In the genomic region with DNA sequence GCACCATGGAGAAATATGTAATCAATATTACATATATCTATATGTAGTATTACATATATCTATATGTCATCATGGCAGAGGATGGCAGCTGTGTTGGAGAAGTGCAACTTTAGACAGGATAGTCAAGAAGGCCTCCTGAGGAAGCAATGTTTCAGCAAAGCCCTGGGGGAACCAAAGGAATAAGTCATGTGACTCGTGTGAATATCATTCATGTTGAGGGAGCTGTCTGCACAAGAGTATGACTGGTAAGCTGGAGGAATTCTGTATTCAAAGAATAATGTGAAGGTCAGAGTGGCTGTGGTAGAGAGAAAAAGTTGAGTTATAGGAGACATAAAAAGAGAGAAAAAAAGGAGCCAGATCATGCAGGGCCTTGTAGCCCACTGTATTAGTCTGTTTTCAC, we compare ENCODE assay signal across 19 cellular contexts.
DNase-seq lines count a peak whose midpoint lies in the region; ATAC-seq, FAIRE-seq and TF ChIP-seq lines count a peak whose summit lies in the region.
"Had no signal": no experiment of that assay in that cellular context is flagged by ENCODE, and none has a peak within 500 bp of the region (broad histone marks: within the 10 kb centered on the region; RNA-seq: fewer than 3 reads in every experiment).

No MANE protein-coding gene starts in this region.

- FAIRE-seq in K562 (lab: Jason Lieb, UNC), result no peak
- FAIRE-seq: A204.1, GM12892 had no signal

- intact Hi-C loops in K562 (cut with micrococcal nuclease), result no loop called here

- TF ChIP-seq EP300 in K562 (IDR thresholded peaks at IDR 0.05; ENCODE audit: low read length), result no peak

- no peak overlapping the region for H3K4me2 ChIP-seq in K562 (ENCODE audit: insufficient read depth, low read length)
- H3K4me2 ChIP-seq: GM23338 had no signal

- CTCF ChIA-PET in K562 (lab: Yijun Ruan, JAX; ENCODE audit: low intra/inter-chr PET ratio), result no interaction called here

- TF ChIP-seq POLR2A in K562 (conservative IDR thresholded peaks at IDR 0.05), result no peak

- no peaks in the 10 kb centered on the region for H3K4me1 ChIP-seq in K562 (replicated peaks in 1 of 2; ENCODE audit: control insufficient read depth in 2 of 2, insufficient read depth in 2 of 2, low read length in 2 of 2)
- H3K4me1 ChIP-seq: BE2C, Peyer's patch had no signal

- TF ChIP-seq CTCF in K562 (IDR thresholded peaks at IDR 0.05 in 2 of 3, conservative IDR thresholded peaks at IDR 0.05 in 1 of 3; ENCODE audit: insufficient read depth in 2 of 3, low read depth in 1 of 3, low read length in 3 of 3) (no peak), fibroblast of mammary gland (conservative IDR thresholded peaks at IDR 0.05; ENCODE audit: control insufficient read depth, insufficient read depth, low read depth, low read length) (no peak)

- POLR2A ChIA-PET in K562 (lab: Yijun Ruan, JAX), result no interaction called here

- H3K9me1 ChIP-seq in K562 (ENCODE audit: control insufficient read depth, insufficient read depth, low read length), result no peaks in the 10 kb centered on the region

- no peaks in the 10 kb centered on the region for H3K9me3 ChIP-seq in K562 (replicated peaks; ENCODE audit: control insufficient read depth, insufficient read depth, low read depth, low read length)
- H3K9me3 ChIP-seq: Peyer's patch had no signal

- no peaks in the 10 kb centered on the region for H3K27me3 ChIP-seq in K562 (ENCODE audit: control insufficient read depth in 2 of 2, insufficient read depth in 2 of 2, low read length in 2 of 2)
- H3K27me3 ChIP-seq: BE2C, Peyer's patch had no signal

- in situ Hi-C loops in K562 (cut with MboI), result no loop called here

- H4K20me1 ChIP-seq in K562 (replicated peaks; ENCODE audit: control insufficient read depth, insufficient read depth, low read length), result no peaks in the 10 kb centered on the region

- DNase-seq in EL (peak; percentile 42), K562 (ENCODE audit: extremely low read depth in 1 of 4, low spot score in 3 of 4) (no peak), fibroblast of mammary gland (ENCODE audit: low read depth) (peak; percentile 44), kidney tubule cell (ENCODE audit: low spot score) (peak; percentile 35)
- DNase-seq: BE2C, COR-L47, DMS79, Karpas-422, NCI-H1694, NCI-H2081, NCI-H2171, NCI-H526, Peyer's patch had no signal

- no peak overlapping the region for H3K9ac ChIP-seq in K562 (ENCODE audit: insufficient read depth in 1 of 2, low read depth in 2 of 2, low read length in 2 of 2)

- no peak overlapping the region for H2AFZ ChIP-seq in K562 (ENCODE audit: low read depth, low read length)
- H2AFZ ChIP-seq: GM23338 had no signal

- 0% methylated on average over 1 of the region's 1 CpG for WGBS in K562 (ENCODE audit: insufficient coverage, low coverage, missing lambda C conversion rate)

- H3K36me3 ChIP-seq in K562 (ENCODE audit: control insufficient read depth, insufficient read depth, low read length), result no peaks in the 10 kb centered on the region
- H3K36me3 ChIP-seq: BE2C, Peyer's patch had no signal

- BruUV-seq in K562 (replicated peaks; lab: Mats Ljungman, UMichigan), result no TSS peak

- no peak overlapping the region for H3K4me3 ChIP-seq in K562
- H3K4me3 ChIP-seq in fibroblast of mammary gland (ENCODE audit: control insufficient read depth, low read depth, low read length), result no peak overlapping the region
- H3K4me3 ChIP-seq: GM23338, Peyer's patch had no signal

- H3K27ac ChIP-seq in K562 (ENCODE audit: extremely low read depth, low read depth, low read length), result no peak overlapping the region
- H3K27ac ChIP-seq: Peyer's patch had no signal

- no peak for TF ChIP-seq RAD21 in K562 (CRISPR knock-in tag; conservative IDR thresholded peaks at IDR 0.05 in 1 of 2, IDR thresholded peaks at IDR 0.05 in 1 of 2)

- H3K79me2 ChIP-seq in K562 (ENCODE audit: control insufficient read depth, insufficient read depth, low read length), result no peaks in the 10 kb centered on the region

- ATAC-seq in K562, result no peak
- ATAC-seq in GM21717 (IDR thresholded peaks at IDR 0.05; ENCODE audit: unreplicated experiment), result no peak
- ATAC-seq in GM21529 (IDR thresholded peaks at IDR 0.05; ENCODE audit: unreplicated experiment), result no peak
- ATAC-seq in HG03571 (IDR thresholded peaks at IDR 0.05; ENCODE audit: unreplicated experiment), result no peak
- ATAC-seq: GM23338 had no signal

TF ChIP-seq in K562, 482 proteins besides CTCF, POLR2A, EP300 and RAD21:
- TF ChIP-seq, protein P1, sequence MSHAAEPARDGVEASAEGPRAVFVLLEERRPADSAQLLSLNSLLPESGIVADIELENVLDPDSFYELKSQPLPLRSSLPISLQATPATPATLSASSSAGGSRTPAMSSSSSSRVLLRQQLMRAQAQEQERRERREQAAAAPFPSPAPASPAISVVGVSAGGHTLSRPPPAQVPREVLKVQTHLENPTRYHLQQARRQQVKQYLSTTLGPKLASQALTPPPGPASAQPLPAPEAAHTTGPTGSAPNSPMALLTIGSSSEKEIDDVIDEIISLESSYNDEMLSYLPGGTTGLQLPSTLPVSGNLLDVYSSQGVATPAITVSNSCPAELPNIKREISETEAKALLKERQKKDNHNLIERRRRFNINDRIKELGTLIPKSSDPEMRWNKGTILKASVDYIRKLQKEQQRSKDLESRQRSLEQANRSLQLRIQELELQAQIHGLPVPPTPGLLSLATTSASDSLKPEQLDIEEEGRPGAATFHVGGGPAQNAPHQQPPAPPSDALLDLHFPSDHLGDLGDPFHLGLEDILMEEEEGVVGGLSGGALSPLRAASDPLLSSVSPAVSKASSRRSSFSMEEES (CRISPR knock-in tag; IDR thresholded peaks at IDR 0.05), result peak; percentile 37
- no peak for TF ChIP-seq ATF1 (CRISPR knock-in tag; IDR thresholded peaks at IDR 0.05)
- no peak for TF ChIP-seq ATF1 (tag; IDR thresholded peaks at IDR 0.05)
- no peak for TF ChIP-seq ZBTB1 (CRISPR knock-in tag; IDR thresholded peaks at IDR 0.05; ENCODE audit: borderline replicate concordance, low read depth)
- TF ChIP-seq MTA3 (IDR thresholded peaks at IDR 0.05; ENCODE audit: borderline replicate concordance), result no peak
- no peak for TF ChIP-seq CREB3 (tag; conservative IDR thresholded peaks at IDR 0.05; ENCODE audit: low read depth)
TF ChIP-seq in K562: peak in this region for 1.

Comparison
In these comparisons a context has a peak if more than half of its experiments do, and no peak if none do; other contexts are left out.
1. DNase-seq: peak in EL (single experiment), fibroblast of mammary gland (single experiment) and kidney tubule cell (single experiment); none in K562 (0 of 4).